In the genomic region with DNA sequence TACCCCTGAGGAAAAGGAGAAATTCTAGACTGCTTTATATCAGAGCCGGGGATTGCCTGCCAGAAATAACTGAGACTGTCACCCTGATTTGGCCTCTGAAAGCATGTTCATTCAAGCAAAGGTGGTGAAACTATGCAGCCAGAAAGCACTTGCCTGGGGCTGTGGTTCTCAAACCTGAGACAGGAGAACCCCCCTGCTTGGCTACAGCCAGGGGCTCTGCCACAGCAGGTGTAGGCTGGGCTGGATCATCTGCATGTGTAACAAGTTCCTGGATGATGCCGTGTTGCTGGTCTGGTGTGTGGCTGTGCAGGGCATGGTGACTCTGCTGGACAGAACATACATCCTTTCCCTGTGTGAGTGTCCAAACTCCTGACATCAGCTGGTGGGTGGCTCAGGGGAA, we compare ENCODE assay signal across 29 cellular contexts.
"Had no signal": no experiment of that assay in that cellular context is flagged by ENCODE, and none has a peak within 500 bp of the region (broad histone marks: within the 10 kb centered on the region; RNA-seq: fewer than 3 reads in every experiment).

No MANE protein-coding gene starts in this region.

- ATAC-seq: activated T-cell treated with anti-CD3 and anti-CD28 coated beads, Interleukin-2, amount 50 U/mL, for 4 hours; left lobe of liver; naive thymus-derived CD8-positive, alpha-beta T cell; sciatic nerve; stimulated activated memory B cell treated with anti-CD40 and anti-IgM and Interleukin-4, amounts not matched to agents 10 μg/mL and 1 μg/mL and 100 μg/mL, for 72 hours had no signal

- H3K36me3 ChIP-seq: adrenal gland, ovary, stomach, suprapubic skin, transverse colon, uterus had no signal

- H3K4me1 Mint-ChIP-seq: central memory CD8-positive, alpha-beta T cell; endodermal cell; mesothelial cell of epicardium; naive thymus-derived CD8-positive, alpha-beta T cell; stimulated activated memory B cell treated with anti-CD40 and anti-IgM and Interleukin-4, amounts not matched to agents 10 μg/mL and 1 μg/mL and 100 μg/mL, for 72 hours had no signal

- H3K27ac Mint-ChIP-seq: activated naive CD8-positive, alpha-beta T cell; activated T-helper 2 cell treated with anti-CD3 and anti-CD28 coated beads, Interferon-gamma antibody, Interleukin-2, Interleukin-4, amounts not matched to agents 10 μg/mL and 5 μg/mL and 100 μg/mL, durations not matched to agents 14 hours and 24 hours and 36 hours; endodermal cell; mesothelial cell of epicardium; naive thymus-derived CD8-positive, alpha-beta T cell; stimulated activated memory B cell treated with anti-CD40 and anti-IgM and Interleukin-4, amounts not matched to agents 10 μg/mL and 1 μg/mL and 100 μg/mL, for 72 hours; T-helper 1 cell treated with Interleukin-12 subunit alpha and Interleukin-12 subunit beta and Interleukin-4 antibody, amounts not matched to agents 30 μg/mL and 1 μg/mL, for 36 hours had no signal

- H3K27ac ChIP-seq: adrenal gland, coronary artery, ovary, stomach, suprapubic skin, transverse colon, uterus had no signal

- H3K4me3 ChIP-seq: adrenal gland, coronary artery, lung, ovary, stomach, suprapubic skin, transverse colon, uterus had no signal

- FAIRE-seq: astrocyte, keratinocyte, small intestine had no signal

- H3K27me3 ChIP-seq: adrenal gland, ovary, stomach, suprapubic skin, transverse colon, uterus had no signal

- H3K36me3 Mint-ChIP-seq: activated naive CD8-positive, alpha-beta T cell; mesothelial cell of epicardium; stimulated activated memory B cell treated with anti-CD40 and anti-IgM and Interleukin-4, amounts not matched to agents 10 μg/mL and 1 μg/mL and 100 μg/mL, for 72 hours had no signal

- DNase-seq: activated CD4-positive, alpha-beta T cell treated with anti-CD3 and anti-CD28 coated beads for 4 hours; activated CD4-positive, alpha-beta T cell treated with anti-CD3 and anti-CD28 coated beads, Interleukin-2, amount 50 U/mL, for 48 hours; activated CD4-positive, CD25-positive, alpha-beta regulatory T cell; activated CD8-positive, alpha-beta memory T cell treated with anti-CD3 and anti-CD28 coated beads, Interleukin-2, amount 50 U/mL, for 48 hours; activated naive CD4-positive, alpha-beta T cell; activated T-cell treated with anti-CD3 and anti-CD28 coated beads, Interleukin-2, amount 50 U/mL, for 4 hours; adrenal gland; endodermal cell; foreskin fibroblast; naive thymus-derived CD8-positive, alpha-beta T cell; ovary; small intestine; stimulated activated CD4-positive, alpha-beta T cell treated with anti-CD3 and anti-CD28 coated beads, Interleukin-15, amount 100 ng/mL, for 24 hours; stomach; transverse colon; uterus had no signal

- H3K4me3 Mint-ChIP-seq: activated naive CD8-positive, alpha-beta T cell; activated T-cell treated with anti-CD3 and anti-CD28 coated beads, Interleukin-2, amount 50 U/mL, for 4 hours; central memory CD8-positive, alpha-beta T cell; endodermal cell; mesothelial cell of epicardium; naive thymus-derived CD8-positive, alpha-beta T cell; stimulated activated memory B cell treated with anti-CD40 and anti-IgM and Interleukin-4, amounts not matched to agents 10 μg/mL and 1 μg/mL and 100 μg/mL, for 72 hours; T-helper 1 cell treated with Interleukin-12 subunit alpha and Interleukin-12 subunit beta and Interleukin-4 antibody, amounts not matched to agents 30 μg/mL and 1 μg/mL, for 36 hours had no signal

- H3K9me3 ChIP-seq: adrenal gland, ovary, suprapubic skin, transverse colon, uterus had no signal

- H3K4me1 ChIP-seq: suprapubic skin, transverse colon, uterus had no signal

- H3K9me3 Mint-ChIP-seq: activated T-helper 2 cell treated with anti-CD3 and anti-CD28 coated beads, Interferon-gamma antibody, Interleukin-2, Interleukin-4, amounts not matched to agents 10 μg/mL and 5 μg/mL and 100 μg/mL, durations not matched to agents 14 hours and 24 hours and 36 hours; central memory CD8-positive, alpha-beta T cell; T-helper 1 cell treated with Interleukin-12 subunit alpha and Interleukin-12 subunit beta and Interleukin-4 antibody, amounts not matched to agents 30 μg/mL and 1 μg/mL, for 36 hours had no signal
